Comparison of ENCODE assay signal across 1 cellular context in genomic region chr4:24404281-24404680, GRCh38.
TF ChIP-seq lines count a peak whose summit lies in the region.

No MANE protein-coding gene starts in this region.

TF ChIP-seq in IMR-90, 13 proteins besides CTCF, POLR2A, EP300 and RAD21 (continued from another document):
- TF ChIP-seq, protein P1, sequence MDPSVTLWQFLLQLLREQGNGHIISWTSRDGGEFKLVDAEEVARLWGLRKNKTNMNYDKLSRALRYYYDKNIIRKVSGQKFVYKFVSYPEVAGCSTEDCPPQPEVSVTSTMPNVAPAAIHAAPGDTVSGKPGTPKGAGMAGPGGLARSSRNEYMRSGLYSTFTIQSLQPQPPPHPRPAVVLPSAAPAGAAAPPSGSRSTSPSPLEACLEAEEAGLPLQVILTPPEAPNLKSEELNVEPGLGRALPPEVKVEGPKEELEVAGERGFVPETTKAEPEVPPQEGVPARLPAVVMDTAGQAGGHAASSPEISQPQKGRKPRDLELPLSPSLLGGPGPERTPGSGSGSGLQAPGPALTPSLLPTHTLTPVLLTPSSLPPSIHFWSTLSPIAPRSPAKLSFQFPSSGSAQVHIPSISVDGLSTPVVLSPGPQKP (IDR thresholded peaks at IDR 0.05; ENCODE audit: borderline replicate concordance, low read depth, low read length): no peak
- TF ChIP-seq SMC3 (IDR thresholded peaks at IDR 0.05; ENCODE audit: low read depth, low read length) (no peak), USF2 (IDR thresholded peaks at IDR 0.05; ENCODE audit: low read depth, low read length) (no peak), NFE2L2 (IDR thresholded peaks at IDR 0.05; ENCODE audit: low read depth, low read length) (no peak), RCOR1 (IDR thresholded peaks at IDR 0.05; ENCODE audit: insufficient replicate concordance, low read length) (no peak), FOS (IDR thresholded peaks at IDR 0.05; ENCODE audit: low read depth, low read length) (no peak), MAZ (IDR thresholded peaks at IDR 0.05; ENCODE audit: borderline replicate concordance, low read depth, low read length) (no peak), RFX5 (IDR thresholded peaks at IDR 0.05; ENCODE audit: low read depth, low read length) (no peak), BHLHE40 (IDR thresholded peaks at IDR 0.05; ENCODE audit: low read depth, low read length) (no peak), MXI1 (IDR thresholded peaks at IDR 0.05; ENCODE audit: borderline replicate concordance, low read depth, low read length) (no peak), MAFK (IDR thresholded peaks at IDR 0.05; ENCODE audit: low read depth, low read length) (no peak)
